In genomic region chr4:103197765-103198110, GRCh38 we compare ENCODE assay signal across 8 cellular contexts. TPM values are rescaled to one million over a fixed set of nuclear protein-coding genes. Genes with fewer than 3 reads are reported as not detected.
DNase-seq lines count a peak whose midpoint lies in the region; ATAC-seq and TF ChIP-seq lines count a peak whose summit lies in the region.

No MANE protein-coding gene starts in this region.

- no peaks in the 10 kb centered on the region for H3K27me3 ChIP-seq in SJCRH30

- H3K4me3 Mint-ChIP-seq in progenitor cell of endocrine pancreas (ENCODE audit: low read depth), result peak overlapping the region; percentile 86

- peak; percentile 36 for DNase-seq in SKM-1 treated with dmso at 0.1 percent for 144 hours (lab: John Stamatoyannopoulos, UW; ENCODE audit: unreplicated experiment)
- no peak for DNase-seq in SKM-1 (lab: John Stamatoyannopoulos, UW; ENCODE audit: unreplicated experiment)
- DNase-seq in SJCRH30, result no peak
- DNase-seq in foreskin fibroblast, result no peak
- no peak for DNase-seq in progenitor cell of endocrine pancreas (ENCODE audit: low spot score, unreplicated experiment)
- no peak for DNase-seq in DMS 273 (lab: John Stamatoyannopoulos, UW; ENCODE audit: unreplicated experiment)
- no peak for DNase-seq in COR-L47 (lab: John Stamatoyannopoulos, UW)

- no peaks in the 10 kb centered on the region for H3K27me3 Mint-ChIP-seq in progenitor cell of endocrine pancreas

- no peaks in the 10 kb centered on the region for H3K9me3 Mint-ChIP-seq in progenitor cell of endocrine pancreas (ENCODE audit: low read depth)

- peak; percentile 45 for ATAC-seq in HG02884 (IDR thresholded peaks at IDR 0.05; ENCODE audit: unreplicated experiment)

- no peak for TF ChIP-seq CTCF in foreskin fibroblast (IDR thresholded peaks at IDR 0.05; ENCODE audit: low read depth, low read length)
- no peak for TF ChIP-seq CTCF in progenitor cell of endocrine pancreas (IDR thresholded peaks at IDR 0.05; ENCODE audit: unreplicated experiment)

- H3K27ac Mint-ChIP-seq in progenitor cell of endocrine pancreas, result peak overlapping the region; percentile 86

- peaks cover 23% of the 10 kb centered on the region for H3K4me1 Mint-ChIP-seq in progenitor cell of endocrine pancreas (ENCODE audit: low read depth)

- H3K36me3 Mint-ChIP-seq in progenitor cell of endocrine pancreas (ENCODE audit: insufficient read depth), result no peaks in the 10 kb centered on the region

- H3K9me3 ChIP-seq in SJCRH30 (replicated peaks), result no peaks in the 10 kb centered on the region

- H3K4me1 ChIP-seq in SJCRH30, result peaks cover 14% of the 10 kb centered on the region; the same call in 1 of the 2 replicates

- H3K27ac ChIP-seq in SJCRH30, result peak overlapping the region; percentile 79

- H3K4me3 ChIP-seq in SJCRH30, result peak overlapping the region; percentile 97
- peak overlapping the region; percentile 87 to 91 for H3K4me3 ChIP-seq in foreskin fibroblast (ENCODE audit: low read depth in 1 of 2, low read length in 2 of 2)

- H3K36me3 ChIP-seq in SJCRH30, result peaks cover 37% of the 10 kb centered on the region

RNA-seq across cellular contexts. Expression of gene CENPE, which starts 0.4 kb away (rescaled TPM):
- total RNA-seq in SJCRH30 (2014; rRNA removed; shearing (Covaris generic)), result 49.3 and 66.5 TPM in 2 replicates
- total RNA-seq in progenitor cell of endocrine pancreas, result 16.5 and 17.0 TPM in 2 replicates
